In genomic region chr10:43170491-43170890, GRCh38 we compare ENCODE assay signal across 14 cellular contexts. TPM values are rescaled to one million over a fixed set of nuclear protein-coding genes. Genes with fewer than 3 reads are reported as not detected.
A peak's percentile ranks its signal among the peaks of the same experiment; 100 is the strongest.
DNase-seq lines count a peak whose midpoint lies in the region; ATAC-seq and TF ChIP-seq lines count a peak whose summit lies in the region.
"Had no signal": no experiment of that assay in that cellular context is flagged by ENCODE, and none has a peak within 500 bp of the region (broad histone marks: within the 10 kb centered on the region; RNA-seq: fewer than 3 reads in every experiment).

No MANE protein-coding gene starts in this region.

- H3K79me2 ChIP-seq in neural progenitor cell (ENCODE audit: low read depth), result no peaks in the 10 kb centered on the region

- no peaks in the 10 kb centered on the region for H3K9me3 Mint-ChIP-seq in CD8-positive, alpha-beta memory T cell
- no peaks in the 10 kb centered on the region for H3K9me3 Mint-ChIP-seq in effector memory CD8-positive, alpha-beta T cell
- no peaks in the 10 kb centered on the region for H3K9me3 Mint-ChIP-seq in neural progenitor cell
- peaks cover 0 to 2% (median 0%) of the 10 kb centered on the region in 11 donors for H3K9me3 Mint-ChIP-seq in naive thymus-derived CD4-positive, alpha-beta T cell

- H3K4me1 Mint-ChIP-seq in CD8-positive, alpha-beta memory T cell, result peaks cover 33 to 58% (median 36%) of the 10 kb centered on the region in 3 donors
- peaks cover 27 to 33% of the 10 kb centered on the region in 2 donors for H3K4me1 Mint-ChIP-seq in effector memory CD8-positive, alpha-beta T cell (ENCODE audit: low read depth in 2 of 2)
- H3K4me1 Mint-ChIP-seq in neural progenitor cell, result peaks cover 2% of the 10 kb centered on the region
- peaks cover 0 to 36% (median 14%) of the 10 kb centered on the region in 7 donors for H3K4me1 Mint-ChIP-seq in naive thymus-derived CD4-positive, alpha-beta T cell

- peaks cover 6% of the 10 kb centered on the region for H3K4me1 ChIP-seq in CD8-positive, alpha-beta memory T cell (ENCODE audit: insufficient read depth, low read length)
- no peaks in the 10 kb centered on the region for H3K4me1 ChIP-seq in neural progenitor cell
- peaks cover 0 to 9% of the 10 kb centered on the region in 2 donors for H3K4me1 ChIP-seq in naive thymus-derived CD4-positive, alpha-beta T cell (ENCODE audit: control insufficient read depth in 2 of 2, insufficient read depth in 2 of 2, low read length in 2 of 2)

- H3K4me3 ChIP-seq in CD8-positive, alpha-beta memory T cell (ENCODE audit: low read length), result no peak overlapping the region
- H3K4me3 ChIP-seq in neural progenitor cell, result no peak overlapping the region
- no peak overlapping the region for H3K4me3 ChIP-seq in naive thymus-derived CD4-positive, alpha-beta T cell (ENCODE audit: low read length)

- H3F3A ChIP-seq in neural progenitor cell (ENCODE audit: low read depth), result peaks cover 5% of the 10 kb centered on the region

- intact Hi-C loops in naive thymus-derived CD4-positive, alpha-beta T cell (cut with micrococcal nuclease), result no loop called here

- H3K9me3 ChIP-seq in CD8-positive, alpha-beta memory T cell (ENCODE audit: low read length), result no peaks in the 10 kb centered on the region
- H3K9me3 ChIP-seq in neural progenitor cell (ENCODE audit: low read depth), result no peaks in the 10 kb centered on the region
- H3K9me3 ChIP-seq in naive thymus-derived CD4-positive, alpha-beta T cell (ENCODE audit: control insufficient read depth in 2 of 3, low read length in 3 of 3), result no peaks in the 10 kb centered on the region

- H3K27me3 Mint-ChIP-seq in CD8-positive, alpha-beta memory T cell, result no peaks in the 10 kb centered on the region
- H3K27me3 Mint-ChIP-seq in effector memory CD8-positive, alpha-beta T cell, result no peaks in the 10 kb centered on the region
- H3K27me3 Mint-ChIP-seq in neural progenitor cell (ENCODE audit: insufficient read depth, low read depth), result peaks cover 4% of the 10 kb centered on the region
- no peaks in the 10 kb centered on the region for H3K27me3 Mint-ChIP-seq in naive thymus-derived CD4-positive, alpha-beta T cell

- peaks cover 0 to 66% (median 42%) of the 10 kb centered on the region in 3 donors for H3K36me3 Mint-ChIP-seq in CD8-positive, alpha-beta memory T cell
- peaks cover 71% of the 10 kb centered on the region for H3K36me3 Mint-ChIP-seq in effector memory CD8-positive, alpha-beta T cell (ENCODE audit: insufficient read depth)
- peaks cover 14% of the 10 kb centered on the region for H3K36me3 Mint-ChIP-seq in neural progenitor cell
- peaks cover 12 to 67% (median 51%) of the 10 kb centered on the region in 5 donors for H3K36me3 Mint-ChIP-seq in naive thymus-derived CD4-positive, alpha-beta T cell

- H3K27ac Mint-ChIP-seq in CD8-positive, alpha-beta memory T cell, result peak overlapping the region in 7 of 8 donors; percentile 6 to 57 (median 12)
- peak overlapping the region; percentile 32 to 65 for H3K27ac Mint-ChIP-seq in effector memory CD8-positive, alpha-beta T cell
- no peak overlapping the region for H3K27ac Mint-ChIP-seq in neural progenitor cell
- peak overlapping the region in 4 of 9 donors; percentile 7 to 69 (median 28) for H3K27ac Mint-ChIP-seq in naive thymus-derived CD4-positive, alpha-beta T cell

- DNase-seq in CD8-positive, alpha-beta memory T cell, result no peak
- no peak for DNase-seq in effector memory CD8-positive, alpha-beta T cell
- DNase-seq in neural progenitor cell (ENCODE audit: low spot score), result no peak
- no peak for DNase-seq in NCI-H1930 (lab: John Stamatoyannopoulos, UW)
- DNase-seq in naive thymus-derived CD4-positive, alpha-beta T cell, result no peak
- no peak for DNase-seq in LoVo (ENCODE audit: low spot score)
- DNase-seq: activated CD8-positive, alpha-beta memory T cell treated with anti-CD3 and anti-CD28 coated beads, Interleukin-2, amount 50 U/mL, for 4 hours; central memory CD4-positive, alpha-beta T cell; GOT3; OCI-M1; retina; T-helper 9 cell had no signal

- H3K27me3 ChIP-seq in CD8-positive, alpha-beta memory T cell (ENCODE audit: insufficient read depth, low read length, poor library complexity, severe bottlenecking), result no peaks in the 10 kb centered on the region
- H3K27me3 ChIP-seq in neural progenitor cell, result no peaks in the 10 kb centered on the region
- no peaks in the 10 kb centered on the region for H3K27me3 ChIP-seq in naive thymus-derived CD4-positive, alpha-beta T cell (ENCODE audit: control insufficient read depth in 2 of 2, insufficient read depth in 2 of 2, low read length in 2 of 2)

- peak; percentile 43; the same call in 1 of the 2 replicates for TF ChIP-seq CTCF in LNCAP (IDR thresholded peaks at IDR 0.05)
- TF ChIP-seq CTCF in neural progenitor cell (IDR thresholded peaks at IDR 0.05), result peak; percentile 41

- POLR2A ChIA-PET in CD8-positive, alpha-beta memory T cell (lab: Charles Lee), result no interaction called here
- POLR2A ChIA-PET in naive thymus-derived CD4-positive, alpha-beta T cell (lab: Charles Lee), result interaction anchor here (1.0 to 3.8 kb wide), 2 partner anchors 9 to 31 kb away, joined by 4 to 16 read pairs; partner anchors contain the start of gene CSGALNACT2

- ATAC-seq in effector memory CD8-positive, alpha-beta T cell (replicated peaks), result no peak
- no peak for ATAC-seq in naive thymus-derived CD4-positive, alpha-beta T cell
- ATAC-seq in GM19324 (IDR thresholded peaks at IDR 0.05; ENCODE audit: low FRiP score, unreplicated experiment), result no peak

- CTCF ChIA-PET in CD8-positive, alpha-beta memory T cell (lab: Charles Lee), result interaction anchor here (2.8 kb wide), 1 partner anchor 34 kb away, joined by 10 read pairs; no protein-coding TSS in a partner anchor
- CTCF ChIA-PET in naive thymus-derived CD4-positive, alpha-beta T cell (lab: Charles Lee), result no interaction called here

- H3K36me3 ChIP-seq in CD8-positive, alpha-beta memory T cell (ENCODE audit: insufficient read depth, low read length), result peaks cover 25% of the 10 kb centered on the region
- H3K36me3 ChIP-seq in neural progenitor cell, result no peaks in the 10 kb centered on the region
- peaks cover under 1 to 51% (median 11%) of the 10 kb centered on the region in 3 experiments for H3K36me3 ChIP-seq in naive thymus-derived CD4-positive, alpha-beta T cell (ENCODE audit: control insufficient read depth in 2 of 3, insufficient read depth in 3 of 3, low read length in 3 of 3)

- no peak overlapping the region for H3K9ac ChIP-seq in neural progenitor cell

- no peak overlapping the region for H3K4me3 Mint-ChIP-seq in CD8-positive, alpha-beta memory T cell
- H3K4me3 Mint-ChIP-seq in effector memory CD8-positive, alpha-beta T cell, result no peak overlapping the region
- H3K4me3 Mint-ChIP-seq in neural progenitor cell, result no peak overlapping the region
- no peak overlapping the region for H3K4me3 Mint-ChIP-seq in naive thymus-derived CD4-positive, alpha-beta T cell

- H3K27ac ChIP-seq in CD8-positive, alpha-beta memory T cell (ENCODE audit: low read depth, low read length), result no peak overlapping the region
- no peak overlapping the region for H3K27ac ChIP-seq in neural progenitor cell
- H3K27ac ChIP-seq in naive thymus-derived CD4-positive, alpha-beta T cell (ENCODE audit: low read depth, low read length), result no peak overlapping the region

- no peaks in the 10 kb centered on the region for H4K20me1 ChIP-seq in neural progenitor cell (ENCODE audit: low read depth)

- H3K4me2 ChIP-seq in neural progenitor cell, result no peak overlapping the region

- H2AFZ ChIP-seq in neural progenitor cell (replicated peaks), result no peak overlapping the region

RNA-seq across cellular contexts. Expression of gene CSGALNACT2, which starts 32.2 kb away (rescaled TPM):
- total RNA-seq in CD8-positive, alpha-beta memory T cell, result 10 to 100 TPM; 21.0 to 21.7 TPM
- polyA plus RNA-seq in CD8-positive, alpha-beta memory T cell, result 23.7 TPM
- total RNA-seq in neural progenitor cell (ENCODE audit: low replicate concordance), result 7.0 and 9.3 TPM in 2 replicates
- total RNA-seq in naive thymus-derived CD4-positive, alpha-beta T cell, result 10 to 100 TPM; 47.3 to 57.5 (median 52.3) TPM
- 10 to 100 TPM; 19.0 to 23.0 TPM for polyA plus RNA-seq in naive thymus-derived CD4-positive, alpha-beta T cell
